30 cellular contexts compared by ENCODE assay signal in the genomic region with DNA sequence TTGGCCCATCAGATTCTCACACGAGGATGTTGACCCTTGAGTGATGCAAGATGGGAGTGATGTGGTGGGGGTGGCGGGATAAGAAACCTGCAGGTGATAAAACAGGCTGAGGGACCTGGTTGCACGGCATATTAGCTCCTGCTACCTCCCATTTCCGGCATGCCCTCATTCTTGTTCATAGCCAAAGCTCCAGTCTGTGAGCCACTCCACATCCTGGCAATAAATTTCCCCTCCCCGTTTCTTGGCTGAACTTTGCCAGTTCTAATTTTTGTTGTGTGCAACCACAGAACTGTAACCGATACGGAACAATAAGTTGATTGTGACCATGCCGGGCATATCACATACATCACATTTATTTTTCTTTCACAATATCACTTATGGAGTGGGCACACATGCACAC. TPM values are rescaled to one million over a fixed set of nuclear protein-coding genes. Genes with fewer than 3 reads are reported as not detected.
"Had no signal": no experiment of that assay in that cellular context is flagged by ENCODE, and none has a peak within 500 bp of the region (broad histone marks: within the 10 kb centered on the region; RNA-seq: fewer than 3 reads in every experiment).

No MANE protein-coding gene starts in this region.

- ATAC-seq: left lung; lower lobe of right lung; mucosa of descending colon; natural killer cell treated with Interleukin-12 subunit alpha and Interleukin-12 subunit beta and Interleukin-15 and Interleukin-18, amount 100 ng/mL, for 72 hours; right cardiac atrium; stimulated activated naive B cell treated with anti-CD40 and anti-IgM and Interleukin-4, amounts not matched to agents 10 μg/mL and 1 μg/mL and 100 μg/mL, for 72 hours had no signal

- H3K36me3 ChIP-seq: brain microvascular endothelial cell, esophagus squamous epithelium, left lung, lower lobe of right lung, stomach, tibial artery had no signal

- H3K9me3 ChIP-seq: esophagus squamous epithelium, left lung, lower lobe of right lung, mucosa of descending colon, stomach, tibial artery had no signal

- DNase-seq: activated CD4-positive, alpha-beta memory T cell treated with anti-CD3 and anti-CD28 coated beads for 36 hours; activated CD4-positive, alpha-beta T cell treated with anti-CD3 and anti-CD28 coated beads, Interleukin-2, amount 10 ng/mL, durations not matched to agents 24 days and 14 days; activated CD4-positive, CD25-positive, alpha-beta regulatory T cell treated with anti-CD3 and anti-CD28 coated beads, Interleukin-2, amount 50 U/mL, for 72 hours; activated CD8-positive, alpha-beta memory T cell treated with anti-CD3 and anti-CD28 coated beads, Interleukin-2, amount 50 U/mL, for 4 hours; activated effector memory CD4-positive, alpha-beta T cell treated with anti-CD3 and anti-CD28 coated beads, Interleukin-2, amount 50 U/mL, for 16 hours; activated naive CD4-positive, alpha-beta T cell treated with anti-CD3 and anti-CD28 coated beads for 36 hours; activated T-cell treated with anti-CD3 and anti-CD28 coated beads, Interleukin-2, amount 50 U/mL, for 1 hour; amniotic stem cell; brain microvascular endothelial cell; central memory CD4-positive, alpha-beta T cell; endodermal cell; esophagus squamous epithelium; glutamatergic neuron; left lung; lower lobe of right lung; mesendoderm; mucosa of descending colon; posterior cingulate gyrus; right cardiac atrium; stimulated activated CD4-positive, alpha-beta T cell treated with anti-CD3 and anti-CD28 coated beads, Interleukin-15, amount 100 ng/mL, for 24 hours; stimulated activated CD4-positive, alpha-beta T cell treated with anti-CD3 and anti-CD28 coated beads, Interleukin-2, amount 100 ng/mL, for 24 hours; stimulated activated naive B cell treated with anti-CD40 and anti-IgM and Interleukin-4, amounts not matched to agents 10 μg/mL and 1 μg/mL and 100 μg/mL, for 72 hours; stomach; T1000; tibial artery had no signal

- FAIRE-seq: astrocyte, frontal cortex, islet of Langerhans had no signal

- H3K4me1 ChIP-seq: left lung, lower lobe of right lung, stomach, tibial artery had no signal

- H3K4me3 ChIP-seq: esophagus squamous epithelium, left lung, lower lobe of right lung, mucosa of descending colon, stomach, tibial artery had no signal

- H3K27me3 ChIP-seq: brain microvascular endothelial cell, esophagus squamous epithelium, left lung, stomach, tibial artery had no signal

- H3K27ac ChIP-seq: brain microvascular endothelial cell, esophagus squamous epithelium, left lung, lower lobe of right lung, stomach, tibial artery had no signal

RNA-seq across cellular contexts. Expression of a gene that starts 41.6 kb away (rescaled TPM):
- total RNA-seq: myocyte had no signal
